ENCODE assay signal across 1 cellular context in genomic region chr12:53147653-53148052, GRCh38.
TF ChIP-seq lines count a peak whose summit lies in the region.

No MANE protein-coding gene starts in this region.

TF ChIP-seq in K562, 482 proteins besides CTCF, POLR2A, EP300 and RAD21 (continued from another document and continues in another):
- peak; percentile 79; the same call in 1 of the 2 replicates for TF ChIP-seq RREB1 (CRISPR knock-in tag; IDR thresholded peaks at IDR 0.05)
- peak; percentile 75; the same call in 1 of the 2 replicates for TF ChIP-seq PATZ1 (CRISPR knock-in tag; IDR thresholded peaks at IDR 0.05; ENCODE audit: borderline replicate concordance)
- TF ChIP-seq NR4A1 (CRISPR knock-in tag; IDR thresholded peaks at IDR 0.05): no peak
- no peak for TF ChIP-seq NR4A1 (tag; IDR thresholded peaks at IDR 0.05)
- TF ChIP-seq SMAD3 (CRISPR knock-in tag; conservative IDR thresholded peaks at IDR 0.05): no peak
- peak; percentile 91 for TF ChIP-seq ZNF699 (CRISPR knock-in tag; IDR thresholded peaks at IDR 0.05; ENCODE audit: insufficient replicate concordance)
- peak; percentile 62; the same call in 1 of the 2 replicates for TF ChIP-seq ZNF79 (CRISPR knock-in tag; IDR thresholded peaks at IDR 0.05; ENCODE audit: low read depth)
- TF ChIP-seq NR2F6 (CRISPR knock-in tag; IDR thresholded peaks at IDR 0.05): peak; percentile 95
- TF ChIP-seq ZBTB2 (IDR thresholded peaks at IDR 0.05): no peak
- TF ChIP-seq RCOR1 (IDR thresholded peaks at IDR 0.05; ENCODE audit: borderline replicate concordance in 1 of 2, low read depth in 2 of 2, low read length in 2 of 2): no peak
- peak; percentile 68 for TF ChIP-seq SNAPC5 (CRISPR knock-in tag; IDR thresholded peaks at IDR 0.05)
- TF ChIP-seq HOMEZ (CRISPR knock-in tag; IDR thresholded peaks at IDR 0.05): peak; percentile 97
- peak; percentile 90 for TF ChIP-seq RNF219 (CRISPR knock-in tag; IDR thresholded peaks at IDR 0.05)
- TF ChIP-seq STAT5B (CRISPR knock-in tag; IDR thresholded peaks at IDR 0.05): peak; percentile 60; the same call in 1 of the 2 replicates
- peak; percentile 99 for TF ChIP-seq SLC30A9 (CRISPR knock-in tag; IDR thresholded peaks at IDR 0.05)
- no peak for TF ChIP-seq NR2C1 (IDR thresholded peaks at IDR 0.05)
- no peak for TF ChIP-seq NR2C1 (tag; IDR thresholded peaks at IDR 0.05)
- peak; percentile 79; the same call in 1 of the 2 replicates for TF ChIP-seq HIVEP1 (CRISPR knock-in tag; IDR thresholded peaks at IDR 0.05)
- TF ChIP-seq ZNF140 (CRISPR knock-in tag; IDR thresholded peaks at IDR 0.05): peak; percentile 96
- peak; percentile 75; the same call in 1 of the 2 replicates for TF ChIP-seq CHCHD3 (CRISPR knock-in tag; IDR thresholded peaks at IDR 0.05)
- peak; percentile 78 for TF ChIP-seq ZFP30 (CRISPR knock-in tag; IDR thresholded peaks at IDR 0.05; ENCODE audit: borderline replicate concordance)
- TF ChIP-seq PYGO2 (tag; IDR thresholded peaks at IDR 0.05): peak; percentile 68; the same call in 1 of the 2 replicates
- TF ChIP-seq RBM14 (IDR thresholded peaks at IDR 0.05; ENCODE audit: borderline replicate concordance, insufficient read depth, low read depth, low read length): no peak
- 0 out of 2 replicates have a peak, but pooled peaks have one; percentile 74 for TF ChIP-seq RHOXF2B (CRISPR knock-in tag; conservative IDR thresholded peaks at IDR 0.05)
- TF ChIP-seq GABPB2 (CRISPR knock-in tag; conservative IDR thresholded peaks at IDR 0.05): peak; percentile 98
- TF ChIP-seq ZNF280B (CRISPR knock-in tag; IDR thresholded peaks at IDR 0.05): no peak
- peak; percentile 94 for TF ChIP-seq PHTF2 (CRISPR knock-in tag; IDR thresholded peaks at IDR 0.05)
- TF ChIP-seq THAP12 (CRISPR knock-in tag; IDR thresholded peaks at IDR 0.05): peak; percentile 94
- TF ChIP-seq NCOA2 (IDR thresholded peaks at IDR 0.05; ENCODE audit: partially characterized antibody in 2 of 2): peak in 1 of 2 experiments; percentile 58
- peak; percentile 56; the same call in 1 of the 2 replicates for TF ChIP-seq GMEB1 (CRISPR knock-in tag; IDR thresholded peaks at IDR 0.05)
- no peak for TF ChIP-seq GTF2E2 (tag; IDR thresholded peaks at IDR 0.05)
- TF ChIP-seq PTRF (tag; IDR thresholded peaks at IDR 0.05): peak; percentile 71; the same call in 1 of the 2 replicates
- peak; percentile 85; the same call in 1 of the 2 replicates for TF ChIP-seq TSHZ1 (CRISPR knock-in tag; IDR thresholded peaks at IDR 0.05)
- TF ChIP-seq RFX7 (CRISPR knock-in tag; IDR thresholded peaks at IDR 0.05): peak; percentile 71; the same call in 1 of the 2 replicates
- TF ChIP-seq BRF1 (IDR thresholded peaks at IDR 0.05; ENCODE audit: borderline replicate concordance, extremely low read depth, insufficient read length): no peak
